8 cellular contexts compared by ENCODE assay signal in the genomic region with DNA sequence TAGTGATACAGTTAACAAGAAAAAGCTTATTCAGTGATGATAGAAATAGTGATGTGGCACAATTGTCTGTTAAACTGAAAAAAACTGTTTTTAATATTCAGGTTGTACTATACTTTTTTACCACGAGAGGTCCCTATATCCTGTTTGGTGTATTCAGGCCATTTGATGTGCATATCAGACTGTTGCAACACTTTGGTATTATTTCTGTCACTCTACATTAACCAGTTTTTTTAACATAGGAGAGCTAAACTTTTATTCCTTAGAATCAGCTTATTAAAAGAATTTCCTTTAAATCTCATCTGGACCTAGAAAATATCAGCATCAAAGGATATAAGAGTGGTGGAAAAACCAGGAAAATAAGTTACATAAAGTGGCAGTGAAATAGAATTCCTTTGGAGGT. TPM values are rescaled to one million over a fixed set of nuclear protein-coding genes. Genes with fewer than 3 reads are reported as not detected.
DNase-seq lines count a peak whose midpoint lies in the region; ATAC-seq and TF ChIP-seq lines count a peak whose summit lies in the region.

No MANE protein-coding gene starts in this region.

- intact Hi-C loops in head of caudate nucleus (cut with DNase I) = no loop called here

- peak; percentile 24 for DNase-seq in NCI-H146 (lab: John Stamatoyannopoulos, UW)
- DNase-seq in NCI-H146 treated with DMSO at 0.1 percent for 48 hours (lab: John Stamatoyannopoulos, UW; ENCODE audit: unreplicated experiment) = no peak
- peak; percentile 76 for DNase-seq in RKO (ENCODE audit: low spot score)
- no peak for DNase-seq in epithelial cell of proximal tubule (ENCODE audit: low read depth)
- DNase-seq in nephron progenitor cell = no peak
- no peak for DNase-seq in head of caudate nucleus
- DNase-seq in COR-L47 (lab: John Stamatoyannopoulos, UW) = no peak

- TF ChIP-seq CTCF in epithelial cell of proximal tubule (conservative IDR thresholded peaks at IDR 0.05; ENCODE audit: low read depth, low read length) (peak; percentile 58), nephron progenitor cell (IDR thresholded peaks at IDR 0.05) (peak; percentile 61)

- H3K36me3 Mint-ChIP-seq in nephron progenitor cell (ENCODE audit: low read depth) = no peaks in the 10 kb centered on the region

- no peaks in the 10 kb centered on the region for H3K9me3 Mint-ChIP-seq in nephron progenitor cell

- peak; percentile 53 for ATAC-seq in HG03103 (IDR thresholded peaks at IDR 0.05; ENCODE audit: low read depth, unreplicated experiment)

- no peaks in the 10 kb centered on the region for H3K27me3 Mint-ChIP-seq in nephron progenitor cell (ENCODE audit: low read depth, poor library complexity)

- no peak overlapping the region for H3K4me3 ChIP-seq in epithelial cell of proximal tubule (ENCODE audit: low read depth, low read length)

- H3K4me3 Mint-ChIP-seq in nephron progenitor cell = no peak overlapping the region

- peaks cover 10% of the 10 kb centered on the region for H3K4me1 Mint-ChIP-seq in nephron progenitor cell

- no peak overlapping the region for H3K27ac Mint-ChIP-seq in nephron progenitor cell

RNA-seq across cellular contexts. Expression of a gene that starts 36.8 kb away (rescaled TPM):
- total RNA-seq in epithelial cell of proximal tubule = 8.5 and 10.5 TPM in 2 replicates

Comparison
In these comparisons a context has a peak if more than half of its experiments do, and no peak if none do; other contexts are left out.
1. DNase-seq: peak in NCI-H146 (single experiment) and RKO (single experiment); none in NCI-H146 treated with DMSO at 0.1 percent for 48 hours (single experiment), epithelial cell of proximal tubule (single experiment), nephron progenitor cell (single experiment), head of caudate nucleus (0 of 42) and COR-L47 (single experiment).